Comparison of ENCODE assay signal across 1 cellular context in the genomic region with DNA sequence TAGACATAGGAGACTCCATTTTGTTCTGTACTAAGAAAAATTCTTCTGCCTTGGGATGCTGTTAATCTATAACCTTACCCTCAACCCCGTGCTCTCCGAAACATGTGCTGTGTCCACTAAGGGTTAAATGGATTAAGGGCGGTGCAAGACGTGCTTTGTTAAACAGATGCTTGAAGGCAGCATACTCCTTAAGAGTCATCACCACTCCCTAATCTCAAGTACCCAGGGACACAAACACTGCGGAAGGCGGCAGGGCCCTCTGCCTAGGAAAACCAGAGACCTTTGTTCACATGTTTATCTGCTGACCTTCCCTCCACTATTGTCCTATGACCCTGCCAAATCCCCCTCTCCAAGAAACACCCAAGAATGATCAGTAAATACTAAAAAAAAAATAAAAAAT. TPM values are rescaled to one million over a fixed set of nuclear protein-coding genes. Genes with fewer than 3 reads are reported as not detected.
"Had no signal": no experiment of that assay in that cellular context is flagged by ENCODE, and none has a peak within 500 bp of the region (broad histone marks: within the 10 kb centered on the region; RNA-seq: fewer than 3 reads in every experiment).

No MANE protein-coding gene starts in this region.

RNA-seq across cellular contexts. Expression of a gene that starts 43.2 kb away (rescaled TPM):
- total RNA-seq: naive thymus-derived CD8-positive, alpha-beta T cell had no signal
- polyA plus RNA-seq: naive thymus-derived CD8-positive, alpha-beta T cell had no signal
